In genomic region chr10:61749271-61749670, GRCh38 we compare ENCODE assay signal across 18 cellular contexts.
"Had no signal": no experiment of that assay in that cellular context is flagged by ENCODE, and none has a peak within 500 bp of the region (broad histone marks: within the 10 kb centered on the region; RNA-seq: fewer than 3 reads in every experiment).

No MANE protein-coding gene starts in this region.

- ATAC-seq: effector memory CD8-positive, alpha-beta T cell; left lobe of liver; stimulated activated effector memory CD8-positive, alpha-beta T cell treated with anti-CD3 and anti-CD28 coated beads, Interleukin-12 subunit alpha, Interleukin-12 subunit beta, amount 100 ng/mL, for 72 hours had no signal

- H3K27ac ChIP-seq: brain microvascular endothelial cell, epithelial cell of prostate, hepatocyte, neutrophil had no signal

- H3K27me3 ChIP-seq: brain microvascular endothelial cell, hepatocyte, neutrophil, thyroid gland had no signal

- H3K36me3 ChIP-seq: brain microvascular endothelial cell, neutrophil, thyroid gland had no signal

- H3K4me3 ChIP-seq: hepatocyte, thyroid gland had no signal

- H3K9me3 ChIP-seq: neutrophil, thyroid gland had no signal

- DNase-seq: activated CD4-positive, alpha-beta T cell treated with anti-CD3 and anti-CD28 coated beads, Interleukin-2, amount 10 ng/mL, durations not matched to agents 7 days and 5 days; activated CD4-positive, CD25-positive, alpha-beta regulatory T cell; activated CD8-positive, alpha-beta memory T cell treated with anti-CD3 and anti-CD28 coated beads for 24 hours; activated naive CD8-positive, alpha-beta T cell treated with anti-CD3 and anti-CD28 coated beads for 36 hours; amygdala; brain microvascular endothelial cell; effector memory CD8-positive, alpha-beta T cell; mammary epithelial cell; naive B cell; retina; stimulated activated CD4-positive, alpha-beta T cell treated with anti-CD3 and anti-CD28 coated beads, Interleukin-12 subunit alpha, Interleukin-12 subunit beta, amount 100 ng/mL, for 4 hours; stimulated activated CD4-positive, alpha-beta T cell treated with anti-CD3 and anti-CD28 coated beads, Interleukin-2, amount 100 ng/mL, for 24 hours; thyroid gland had no signal
